ENCODE assay signal across 16 cellular contexts in the genomic region with DNA sequence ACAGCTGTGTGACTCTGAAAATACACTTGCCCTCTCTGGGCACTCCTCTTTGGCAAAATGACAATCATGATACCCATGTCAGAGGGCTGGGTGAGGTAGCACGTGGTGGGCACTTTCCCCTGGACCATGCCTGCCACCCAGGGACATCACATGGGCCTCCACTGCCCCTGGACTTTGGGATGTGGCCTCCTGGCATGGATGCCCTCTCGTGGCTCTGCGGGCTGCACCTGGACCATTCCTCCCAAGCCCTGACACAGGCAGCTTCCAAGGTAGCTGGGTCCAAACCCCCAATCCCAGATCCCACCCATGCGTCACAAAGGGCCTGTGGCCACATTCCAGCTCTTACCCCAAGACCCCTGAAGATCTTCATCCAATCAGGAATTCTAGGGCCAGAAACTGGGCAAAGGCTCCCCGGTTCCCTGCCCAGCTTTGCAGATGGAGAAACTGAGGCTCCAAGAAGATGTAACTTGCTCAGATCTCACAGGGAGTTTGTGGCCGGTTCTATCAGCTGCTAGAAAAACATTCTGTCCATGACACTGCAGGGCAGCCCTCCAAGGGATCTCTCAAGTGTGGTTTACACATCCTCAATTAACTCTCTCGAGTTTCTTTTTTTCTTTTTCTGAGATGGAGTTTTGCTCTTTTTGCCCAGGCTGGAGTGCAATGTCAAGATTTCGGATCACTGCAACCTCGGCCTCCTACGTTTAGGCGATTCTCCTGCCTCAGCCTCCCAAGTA. TPM values are rescaled to one million over a fixed set of nuclear protein-coding genes. Genes with fewer than 3 reads are reported as not detected.
DNase-seq lines count a peak whose midpoint lies in the region; ATAC-seq and TF ChIP-seq lines count a peak whose summit lies in the region.
"Had no signal": no experiment of that assay in that cellular context is flagged by ENCODE, and none has a peak within 500 bp of the region (broad histone marks: within the 10 kb centered on the region; RNA-seq: fewer than 3 reads in every experiment).

No MANE protein-coding gene starts in this region.

- no peak overlapping the region for H3K27ac ChIP-seq in brain microvascular endothelial cell
- H3K27ac ChIP-seq in right atrium auricular region: peak overlapping the region; percentile 95 to 98
- peak overlapping the region; percentile 91 to 99 (median 97) for H3K27ac ChIP-seq in gastrocnemius medialis
- H3K27ac ChIP-seq: SJCRH30 had no signal

- no peaks in the 10 kb centered on the region for H3K36me3 ChIP-seq in brain microvascular endothelial cell (replicated peaks)
- no peaks in the 10 kb centered on the region for H3K36me3 ChIP-seq in right atrium auricular region
- H3K36me3 ChIP-seq in gastrocnemius medialis: no peaks in the 10 kb centered on the region
- H3K36me3 ChIP-seq: SJCRH30 had no signal

- peak; percentile 59 for DNase-seq in AG10803 (ENCODE audit: low read depth)
- DNase-seq in brain microvascular endothelial cell: peak; percentile 27
- no peak for DNase-seq in right atrium auricular region (ENCODE audit: low spot score)
- peak; percentile 55 to 63 for DNase-seq in gastrocnemius medialis
- no peak for DNase-seq in NCI-H146 treated with DMSO at 0.1 percent for 48 hours (lab: John Stamatoyannopoulos, UW; ENCODE audit: unreplicated experiment)
- no peak for DNase-seq in NCI-H69 (lab: John Stamatoyannopoulos, UW)
- DNase-seq: activated CD4-positive, alpha-beta T cell treated with anti-CD3 and anti-CD28 coated beads for 4 hours; activated T-cell treated with anti-CD3 and anti-CD28 coated beads, Interleukin-2, amount 50 U/mL, for 1 hour; CD4-positive, alpha-beta memory T cell; EL; SJCRH30; T1000 had no signal

- TF ChIP-seq POLR2A in gastrocnemius medialis (IDR thresholded peaks at IDR 0.05): no peak

- in situ Hi-C loops in brain microvascular endothelial cell (cut with HindIII; ENCODE audit: low pct_ligation_motif_present, low sequenced_read_pairs) (no loop called here), gastrocnemius medialis (cut with MboI; ENCODE audit: low sequenced_read_pairs in 4 of 4) (no loop called here)

- ATAC-seq in gastrocnemius medialis (no peak), GM18907 (IDR thresholded peaks at IDR 0.05; ENCODE audit: unreplicated experiment) (no peak), GM18870 (IDR thresholded peaks at IDR 0.05; ENCODE audit: unreplicated experiment) (no peak)
- ATAC-seq: GM12878 had no signal

- H3K4me3 ChIP-seq in AG10803 (ENCODE audit: low read length): no peak overlapping the region
- H3K4me3 ChIP-seq in brain microvascular endothelial cell (ENCODE audit: low read depth, low read length): no peak overlapping the region
- no peak overlapping the region for H3K4me3 ChIP-seq in right atrium auricular region
- H3K4me3 ChIP-seq in gastrocnemius medialis: no peak overlapping the region
- H3K4me3 ChIP-seq: GM12878, SJCRH30, smooth muscle cell had no signal

- intact Hi-C loops in gastrocnemius medialis (cut with DNase I; ENCODE audit: low total_unique reads): loop anchor here (5.0 kb wide), 1 partner anchor 37 kb away; the partner anchor contains the start of gene CYB5R3

- H3K9me3 ChIP-seq in right atrium auricular region (no peaks in the 10 kb centered on the region), gastrocnemius medialis (no peaks in the 10 kb centered on the region)
- H3K9me3 ChIP-seq: SJCRH30 had no signal

- no peaks in the 10 kb centered on the region for H3K27me3 ChIP-seq in brain microvascular endothelial cell (replicated peaks)
- H3K27me3 ChIP-seq in right atrium auricular region: no peaks in the 10 kb centered on the region
- no peaks in the 10 kb centered on the region for H3K27me3 ChIP-seq in gastrocnemius medialis
- H3K27me3 ChIP-seq: SJCRH30 had no signal

- H3K4me1 ChIP-seq in right atrium auricular region (peaks cover 4 to 96% of the 10 kb centered on the region in 2 donors), gastrocnemius medialis (peaks cover 80 to 85% of the 10 kb centered on the region in 2 donors)

- TF ChIP-seq CTCF in AG10803 (conservative IDR thresholded peaks at IDR 0.05; ENCODE audit: low read length) (no peak), brain microvascular endothelial cell (IDR thresholded peaks at IDR 0.05; ENCODE audit: low read depth, low read length, missing control alignments) (no peak), right atrium auricular region (IDR thresholded peaks at IDR 0.05) (no peak), gastrocnemius medialis (IDR thresholded peaks at IDR 0.05 in 4 of 5, conservative IDR thresholded peaks at IDR 0.05 in 1 of 5) (no peak)

RNA-seq across cellular contexts. Expression of gene CYB5R3, which starts 35.4 kb away (rescaled TPM):
- 100 to 1,000 TPM; 265 to 288 TPM for total RNA-seq in right atrium auricular region
- 100 to 1,000 TPM in 2 of 4 donors, 10 to 100 TPM in 2; 44.3 to 163 (median 105) TPM for total RNA-seq in gastrocnemius medialis

RNA-seq across cellular contexts. Expression of gene A4GALT, which starts 36.0 kb away (rescaled TPM):
- total RNA-seq in right atrium auricular region (10 to 100 TPM; 40.8 to 78.6 TPM), gastrocnemius medialis (10 to 100 TPM in 2 of 4 donors, 1 to 10 TPM in 2; 5.8 to 13.3 (median 8.6) TPM)

RNA-seq across cellular contexts. Expression of gene ATP5MGL, which starts 44.2 kb away (rescaled TPM):
- total RNA-seq in right atrium auricular region (not detected), gastrocnemius medialis (not detected)

Comparison
In these comparisons a context has a peak if more than half of its experiments do, and no peak if none do; other contexts are left out.
1. DNase-seq: peak in AG10803 (single experiment), brain microvascular endothelial cell (single experiment) and gastrocnemius medialis (2 of 2); none in right atrium auricular region (single experiment), NCI-H146 treated with DMSO at 0.1 percent for 48 hours (single experiment) and NCI-H69 (single experiment).